ENCODE assay signal across 1 cellular context in genomic region chrX:49209434-49210251, GRCh38.
TF ChIP-seq lines count a peak whose summit lies in the region.

No MANE protein-coding gene starts in this region.

TF ChIP-seq in K562, 482 proteins besides CTCF, POLR2A, EP300 and RAD21:
- no peak for TF ChIP-seq TCF3 (CRISPR knock-in tag; IDR thresholded peaks at IDR 0.05)
- TF ChIP-seq, protein P1, sequence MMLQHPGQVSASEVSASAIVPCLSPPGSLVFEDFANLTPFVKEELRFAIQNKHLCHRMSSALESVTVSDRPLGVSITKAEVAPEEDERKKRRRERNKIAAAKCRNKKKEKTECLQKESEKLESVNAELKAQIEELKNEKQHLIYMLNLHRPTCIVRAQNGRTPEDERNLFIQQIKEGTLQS (IDR thresholded peaks at IDR 0.05): peak; percentile 75
- TF ChIP-seq, protein P1 (CRISPR knock-in tag; conservative IDR thresholded peaks at IDR 0.05): no peak
- TF ChIP-seq, protein P2, sequence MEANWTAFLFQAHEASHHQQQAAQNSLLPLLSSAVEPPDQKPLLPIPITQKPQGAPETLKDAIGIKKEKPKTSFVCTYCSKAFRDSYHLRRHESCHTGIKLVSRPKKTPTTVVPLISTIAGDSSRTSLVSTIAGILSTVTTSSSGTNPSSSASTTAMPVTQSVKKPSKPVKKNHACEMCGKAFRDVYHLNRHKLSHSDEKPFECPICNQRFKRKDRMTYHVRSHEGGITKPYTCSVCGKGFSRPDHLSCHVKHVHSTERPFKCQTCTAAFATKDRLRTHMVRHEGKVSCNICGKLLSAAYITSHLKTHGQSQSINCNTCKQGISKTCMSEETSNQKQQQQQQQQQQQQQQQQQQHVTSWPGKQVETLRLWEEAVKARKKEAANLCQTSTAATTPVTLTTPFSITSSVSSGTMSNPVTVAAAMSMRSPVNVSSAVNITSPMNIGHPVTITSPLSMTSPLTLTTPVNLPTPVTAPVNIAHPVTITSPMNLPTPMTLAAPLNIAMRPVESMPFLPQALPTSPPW (CRISPR knock-in tag; IDR thresholded peaks at IDR 0.05): 0 out of 2 replicates have a peak, but pooled peaks have one; percentile 18
- TF ChIP-seq JUND (IDR thresholded peaks at IDR 0.05; ENCODE audit: borderline replicate concordance, low read depth, low read length): peak; percentile 29; the same call in 1 of the 2 replicates
- TF ChIP-seq JUND (tag; IDR thresholded peaks at IDR 0.05; ENCODE audit: borderline replicate concordance, low read depth, low read length): no peak
- peak; percentile 34; the same call in 1 of the 2 replicates for TF ChIP-seq ATF7 (IDR thresholded peaks at IDR 0.05)
